ENCODE assay signal across 10 cellular contexts in the genomic region with DNA sequence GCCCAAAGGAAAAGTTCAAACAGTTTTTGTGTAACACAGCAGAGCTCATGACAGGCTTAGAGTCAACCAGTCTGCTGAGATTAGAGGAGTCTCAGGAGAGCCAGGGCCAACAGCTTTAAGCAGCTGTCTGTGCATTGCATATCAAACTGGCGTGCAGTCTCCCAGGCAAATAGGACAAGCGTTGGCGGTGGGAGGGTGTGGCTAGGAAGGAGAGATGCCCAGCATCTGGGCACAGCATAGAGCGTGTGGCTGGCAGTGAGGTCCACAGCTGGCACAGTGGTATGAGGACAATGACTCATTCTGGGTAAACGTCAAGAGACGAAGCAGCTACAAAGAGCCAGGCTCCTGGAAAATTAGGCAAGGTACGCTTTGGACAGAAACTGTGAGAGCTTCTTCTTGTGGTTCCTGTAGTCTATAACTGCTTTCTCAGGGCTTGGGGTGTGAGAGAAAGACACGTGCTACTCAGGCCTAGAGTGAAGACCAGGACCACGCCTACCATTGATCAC. TPM values are rescaled to one million over a fixed set of nuclear protein-coding genes. Genes with fewer than 3 reads are reported as not detected.
DNase-seq lines count a peak whose midpoint lies in the region; ATAC-seq and TF ChIP-seq lines count a peak whose summit lies in the region.
"Had no signal": no experiment of that assay in that cellular context is flagged by ENCODE, and none has a peak within 500 bp of the region (broad histone marks: within the 10 kb centered on the region; RNA-seq: fewer than 3 reads in every experiment).

No MANE protein-coding gene starts in this region.

- no peak for ATAC-seq in HG02981 (IDR thresholded peaks at IDR 0.05; ENCODE audit: unreplicated experiment)

- peaks cover 0 to 8% (median 1%) of the 10 kb centered on the region in 4 donors for H3K9me3 ChIP-seq in Peyer's patch
- peaks cover 0 to 4% of the 10 kb centered on the region in 2 donors for H3K9me3 ChIP-seq in uterus

- intact Hi-C loops in uterus (cut with DNase I; ENCODE audit: low total_unique reads), result no loop called here

- TF ChIP-seq POLR2A in Peyer's patch (IDR thresholded peaks at IDR 0.05), result no peak
- no peak for TF ChIP-seq POLR2A in uterus (IDR thresholded peaks at IDR 0.05)

- TF ChIP-seq CTCF in Peyer's patch (IDR thresholded peaks at IDR 0.05) (no peak), epithelial cell of esophagus (IDR thresholded peaks at IDR 0.05; ENCODE audit: insufficient read depth, low read depth, low read length, missing control alignments) (no peak), progenitor cell of endocrine pancreas (IDR thresholded peaks at IDR 0.05; ENCODE audit: unreplicated experiment) (no peak), GM10266 (IDR thresholded peaks at IDR 0.05; ENCODE audit: control insufficient read depth, insufficient read depth, low read depth, missing control alignments) (no peak), uterus (IDR thresholded peaks at IDR 0.05) (no peak)

- peaks cover 0 to 3% (median 0%) of the 10 kb centered on the region in 4 donors for H3K4me1 ChIP-seq in Peyer's patch
- H3K4me1 ChIP-seq in uterus, result no peaks in the 10 kb centered on the region

- H3K9me3 Mint-ChIP-seq in progenitor cell of endocrine pancreas (ENCODE audit: low read depth), result no peaks in the 10 kb centered on the region

- DNase-seq in Daoy (ENCODE audit: low read depth), result peak; percentile 37
- peak in 2 of 3 donors; percentile 32 to 44 for DNase-seq in Peyer's patch
- DNase-seq in epithelial cell of esophagus (ENCODE audit: low read depth), result peak; percentile 59
- no peak for DNase-seq in progenitor cell of endocrine pancreas (ENCODE audit: low spot score, unreplicated experiment)
- no peak for DNase-seq in GM10266 (ENCODE audit: extremely low spot score)
- no peak for DNase-seq in uterus
- DNase-seq: effector CD4-positive, alpha-beta T cell; NCI-H1092 treated with DMSO at 0.1 percent for 48 hours had no signal

- H3K36me3 ChIP-seq in Peyer's patch (no peaks in the 10 kb centered on the region), uterus (no peaks in the 10 kb centered on the region)

- peak overlapping the region; percentile 8 for H3K27ac Mint-ChIP-seq in progenitor cell of endocrine pancreas

- no peaks in the 10 kb centered on the region for H3K27me3 Mint-ChIP-seq in progenitor cell of endocrine pancreas

- H3K4me3 Mint-ChIP-seq in progenitor cell of endocrine pancreas (ENCODE audit: low read depth), result no peak overlapping the region

- no peaks in the 10 kb centered on the region for H3K27me3 ChIP-seq in Peyer's patch
- H3K27me3 ChIP-seq in uterus, result no peaks in the 10 kb centered on the region

- H3K27ac ChIP-seq in Peyer's patch (no peak overlapping the region), uterus (no peak overlapping the region)

- peaks cover 25% of the 10 kb centered on the region for H3K4me1 Mint-ChIP-seq in progenitor cell of endocrine pancreas (ENCODE audit: low read depth)

- peaks cover 1% of the 10 kb centered on the region for H3K36me3 Mint-ChIP-seq in progenitor cell of endocrine pancreas (ENCODE audit: insufficient read depth)

- H3K4me3 ChIP-seq in Peyer's patch (no peak overlapping the region), epithelial cell of esophagus (ENCODE audit: low read length) (no peak overlapping the region), uterus (no peak overlapping the region)

RNA-seq across cellular contexts. Expression of a gene that starts 14.8 kb away (rescaled TPM):
- 0.33 and 0.46 TPM in 2 replicates for total RNA-seq in Daoy (2014; rRNA removed; shearing (Covaris generic))
- total RNA-seq in Peyer's patch (10 to 100 TPM; 11.5 to 75.1 (median 27.2) TPM), progenitor cell of endocrine pancreas (2.6 and 3.8 TPM in 2 replicates), uterus (10 to 100 TPM in 1 of 4 donors, 1 to 10 TPM in 3; 3.3 to 11.2 (median 5.1) TPM)
- total RNA-seq: lung microvascular endothelial cell had no signal

RNA-seq across cellular contexts. Expression of a gene that starts 58.6 kb away (rescaled TPM):
- 0.24 and 4.9 TPM in 2 replicates for total RNA-seq in Daoy (2014; rRNA removed; shearing (Covaris generic))
- total RNA-seq in Peyer's patch (10 to 100 TPM in 3 of 4 donors, 1 to 10 TPM in 1; 5.3 to 70.1 (median 25.5) TPM), progenitor cell of endocrine pancreas (15.9 and 17.4 TPM in 2 replicates), uterus (10 to 100 TPM in 3 of 4 donors, 1 to 10 TPM in 1; 5.4 to 17.9 (median 14.0) TPM)

Comparison
In these comparisons a context has a peak if more than half of its experiments do, and no peak if none do; other contexts are left out.
1. DNase-seq: peak in Daoy (single experiment), Peyer's patch (2 of 3) and epithelial cell of esophagus (single experiment); none in progenitor cell of endocrine pancreas (single experiment), GM10266 (single experiment) and uterus (0 of 2).